8 cellular contexts compared by ENCODE assay signal in genomic region chr6:33208089-33208967, GRCh38. TPM values are rescaled to one million over a fixed set of nuclear protein-coding genes. Genes with fewer than 3 reads are reported as not detected.
DNase-seq lines count a peak whose midpoint lies in the region; ATAC-seq, FAIRE-seq and TF ChIP-seq lines count a peak whose summit lies in the region.

Gene RING1, plus strand, starts transcription at chr6:33208500. Its CDS starts 323 bp downstream, at chr6:33208823.

- no peak for TF ChIP-seq EP300 in K562 (IDR thresholded peaks at IDR 0.05; ENCODE audit: low read length)

- H3K4me2 ChIP-seq in K562 (ENCODE audit: insufficient read depth, low read length) = peak within 1 kb of the TSS; percentile 87

- peaks cover 26 to 63% of the 10 kb centered on the region in 2 experiments for H3K4me1 ChIP-seq in K562 (replicated peaks in 1 of 2; ENCODE audit: control insufficient read depth in 2 of 2, insufficient read depth in 2 of 2, low read length in 2 of 2)
- peaks cover 6% of the 10 kb centered on the region for H3K4me1 ChIP-seq in iPS DF 6.9 (ENCODE audit: control insufficient read depth, insufficient read depth, low read length)

- intact Hi-C loops in K562 (cut with micrococcal nuclease) = no loop called here
- intact Hi-C loops in sciatic nerve (cut with DNase I) = no loop called here

- peak; percentile 15 for FAIRE-seq in K562 (lab: Jason Lieb, UNC)

- DNase-seq in DMS 273 (lab: John Stamatoyannopoulos, UW; ENCODE audit: unreplicated experiment) (peak; percentile 86), NCI-H1694 (lab: John Stamatoyannopoulos, UW) (peak; percentile 18), UCSD-AML1 (lab: John Stamatoyannopoulos, UW; ENCODE audit: unreplicated experiment) (peak; percentile 88), K562 (ENCODE audit: extremely low read depth in 1 of 4, low spot score in 3 of 4) (peak; percentile 91 to 97 (median 96)), iPS DF 6.9 (ENCODE audit: low read depth, low spot score) (no peak), sciatic nerve (ENCODE audit: low spot score) (peak; percentile 94)

- POLR2A ChIA-PET in K562 (lab: Yijun Ruan, JAX) = interaction anchor here (0.6 to 2.3 kb wide), 20 partner anchors 8 to 1643 kb away, joined by 3 to 12 read pairs (median 4); partner anchors contain the start of genes B3GALT4, RPS18 and VPS52

- H4K20me1 ChIP-seq in K562 (replicated peaks; ENCODE audit: control insufficient read depth, insufficient read depth, low read length) = peaks cover 6% of the 10 kb centered on the region; the same call in 1 of the 2 replicates

- peak within 1 kb of the TSS; percentile 90 for H3K4me3 ChIP-seq in K562
- peak within 1 kb of the TSS; percentile 99 for H3K4me3 ChIP-seq in iPS DF 6.9 (ENCODE audit: low read length)

- peak within 1 kb of the TSS; percentile 96 for H3K9ac ChIP-seq in K562 (ENCODE audit: insufficient read depth in 1 of 2, low read depth in 2 of 2, low read length in 2 of 2)

- BruUV-seq in K562 (replicated peaks; lab: Mats Ljungman, UMichigan) = TSS peak; percentile 98

- peaks cover 3% of the 10 kb centered on the region for H3K9me1 ChIP-seq in K562 (ENCODE audit: control insufficient read depth, insufficient read depth, low read length)

- no peak for TF ChIP-seq RAD21 in K562 (CRISPR knock-in tag; conservative IDR thresholded peaks at IDR 0.05 in 1 of 2, IDR thresholded peaks at IDR 0.05 in 1 of 2)

- 2% methylated on average over 66 of the region's 86 CpGs for WGBS in K562 (ENCODE audit: insufficient coverage, low coverage, missing lambda C conversion rate)
- WGBS in iPS DF 6.9 (ENCODE audit: insufficient coverage, insufficient read length) = no CpG with 5 or more reads among the region's 86 CpGs

- H3K27me3 ChIP-seq in K562 (ENCODE audit: control insufficient read depth in 2 of 2, insufficient read depth in 2 of 2, low read length in 2 of 2) (no peaks in the 10 kb centered on the region), iPS DF 6.9 (ENCODE audit: control insufficient read depth, insufficient read depth, low read length) (peaks cover 23% of the 10 kb centered on the region; the same call in 1 of the 2 replicates)

- TF ChIP-seq POLR2A in K562 (conservative IDR thresholded peaks at IDR 0.05) = peak; percentile 95

- H2AFZ ChIP-seq in K562 (ENCODE audit: low read depth, low read length) = peak within 1 kb of the TSS; percentile 82

- H3K9me3 ChIP-seq in K562 (replicated peaks; ENCODE audit: control insufficient read depth, insufficient read depth, low read depth, low read length) (no peaks in the 10 kb centered on the region), iPS DF 6.9 (ENCODE audit: control insufficient read depth, insufficient read depth, low read length) (no peaks in the 10 kb centered on the region)

- peaks cover 37% of the 10 kb centered on the region for H3K79me2 ChIP-seq in K562 (ENCODE audit: control insufficient read depth, insufficient read depth, low read length)

- H3K27ac ChIP-seq in K562 (ENCODE audit: extremely low read depth, low read depth, low read length) = peak within 1 kb of the TSS; percentile 95
- no peak within 1 kb of the TSS for H3K27ac ChIP-seq in iPS DF 6.9 (ENCODE audit: low read length)

- H3K36me3 ChIP-seq in K562 (ENCODE audit: control insufficient read depth, insufficient read depth, low read length) (peaks cover 43% of the 10 kb centered on the region), iPS DF 6.9 (ENCODE audit: control insufficient read depth, insufficient read depth, low read length) (peaks cover 5% of the 10 kb centered on the region; the same call in 1 of the 2 replicates)

- CTCF ChIA-PET in K562 (lab: Yijun Ruan, JAX; ENCODE audit: low intra/inter-chr PET ratio) = no interaction called here

- TF ChIP-seq CTCF in K562 (IDR thresholded peaks at IDR 0.05 in 2 of 3, conservative IDR thresholded peaks at IDR 0.05 in 1 of 3; ENCODE audit: insufficient read depth in 2 of 3, low read depth in 1 of 3, low read length in 3 of 3) = no peak

- ATAC-seq in GM21786 (IDR thresholded peaks at IDR 0.05; ENCODE audit: unreplicated experiment) (peak; percentile 38), K562 (peak; percentile 71), sciatic nerve (peak; percentile 91), HG03565 (IDR thresholded peaks at IDR 0.05; ENCODE audit: unreplicated experiment) (no peak)

- in situ Hi-C loops in K562 (cut with MboI) = no loop called here

TF ChIP-seq in K562, 482 proteins besides CTCF, POLR2A, EP300 and RAD21 (continues in another document):
- TF ChIP-seq ZNF121 (CRISPR knock-in tag; conservative IDR thresholded peaks at IDR 0.05) = no peak
- 0 out of 2 replicates have a peak, but pooled peaks have one; percentile 14 for TF ChIP-seq CBFA2T3 (IDR thresholded peaks at IDR 0.05)
- peak; percentile 90 for TF ChIP-seq EGR1 (conservative IDR thresholded peaks at IDR 0.05)
- 0 out of 2 replicates have a peak, but pooled peaks have one; percentile 12 for TF ChIP-seq ZNF609 (CRISPR knock-in tag; IDR thresholded peaks at IDR 0.05; ENCODE audit: borderline replicate concordance)
- no peak for TF ChIP-seq NFE2L1 (tag; IDR thresholded peaks at IDR 0.05; ENCODE audit: borderline replicate concordance, low read depth)
- TF ChIP-seq BCOR (IDR thresholded peaks at IDR 0.05) = peak; percentile 59
- no peak for TF ChIP-seq PPARD (CRISPR knock-in tag; IDR thresholded peaks at IDR 0.05)
- TF ChIP-seq KLF13 (tag; IDR thresholded peaks at IDR 0.05; ENCODE audit: borderline replicate concordance, low read depth) = peak; percentile 12; the same call in 1 of the 2 replicates
- TF ChIP-seq BCL6 (CRISPR knock-in tag; IDR thresholded peaks at IDR 0.05) = peak; percentile 29; the same call in 1 of the 2 replicates

RNA-seq across cellular contexts. Expression of gene RING1, which starts in this region (rescaled TPM):
- 19.1 and 48.9 TPM in 2 replicates for total RNA-seq in K562 (2011; cell fraction: chromatin; rRNA removed; ENCODE audit: low replicate concordance)
- 35.5 and 38.2 TPM in 2 replicates for total RNA-seq in K562 (2011; cell fraction: nucleolus; rRNA removed)
- 24.5 and 29.3 TPM in 2 replicates for total RNA-seq in K562 (2011; cell fraction: nucleoplasm; rRNA removed)
- total RNA-seq in K562 (2014; rRNA removed) (40.2 and 50.0 TPM in 2 replicates), K562 (2014; rRNA removed; fragmentation: Illumina TruSeq; extraction: Trizol) (24.6 and 27.5 TPM in 2 replicates), K562 (2015; rRNA removed; fragmentation: Illumina TruSeq; extraction: Trizol) (32.8 and 36.9 TPM in 2 replicates), K562 (2021) (45.2 and 52.0 TPM in 2 replicates), sciatic nerve (39.5 TPM)
- polyA plus RNA-seq in K562 (2011; rRNA removed) (28.7 and 32.3 TPM in 2 replicates), K562 (2014; fragmentation: Illumina TruSeq; extraction: Trizol) (44.2 and 45.4 TPM in 2 replicates), K562 (2014; fragmentation: Nextera tagmentation; extraction: Ambion mirVana) (1 to 10 TPM; 4.2 to 4.8 TPM), K562 (2014; rRNA removed) (54.4 and 59.1 TPM in 2 replicates)
- polyA plus RNA-seq in K562 (2011; cell fraction: cytosol; rRNA removed) = 32.0 and 49.7 TPM in 2 replicates
- 71.2 and 99.4 TPM in 2 replicates for polyA plus RNA-seq in K562 (2011; cell fraction: nucleus; rRNA removed)
- 53.8 and 61.3 TPM in 2 replicates for polyA plus RNA-seq in K562 (2012)
- 9.4 and 21.5 TPM in 2 replicates for polyA minus RNA-seq in K562 (2011; rRNA and poly(A)+ RNA removed)
- polyA minus RNA-seq in K562 (2011; cell fraction: cytosol; rRNA and poly(A)+ RNA removed) = 13.9 and 17.4 TPM in 2 replicates
- 5.3 and 8.9 TPM in 2 replicates for polyA minus RNA-seq in K562 (2011; cell fraction: nucleus; rRNA and poly(A)+ RNA removed)
